ENCODE assay signal across 10 cellular contexts in genomic region chr9:22237497-22238363, GRCh38.
DNase-seq lines count a peak whose midpoint lies in the region; ATAC-seq and TF ChIP-seq lines count a peak whose summit lies in the region.
"Had no signal": no experiment of that assay in that cellular context is flagged by ENCODE, and none has a peak within 500 bp of the region (broad histone marks: within the 10 kb centered on the region; RNA-seq: fewer than 3 reads in every experiment).

No MANE protein-coding gene starts in this region.

- CTCF ChIA-PET in naive thymus-derived CD4-positive, alpha-beta T cell (lab: Charles Lee) = interaction anchor here (0.9 kb wide), 1 partner anchor 12 kb away, joined by 3 read pairs; no protein-coding TSS in a partner anchor

- peaks cover 31% of the 10 kb centered on the region for H3K4me1 ChIP-seq in skeletal muscle satellite cell (ENCODE audit: control insufficient read depth, insufficient read depth, low read length)
- H3K4me1 ChIP-seq in naive thymus-derived CD4-positive, alpha-beta T cell (ENCODE audit: control insufficient read depth in 2 of 2, insufficient read depth in 2 of 2, low read length in 2 of 2) = no peaks in the 10 kb centered on the region

- no peak overlapping the region for H3K27ac ChIP-seq in naive thymus-derived CD4-positive, alpha-beta T cell (ENCODE audit: low read depth, low read length)

- POLR2A ChIA-PET in naive thymus-derived CD4-positive, alpha-beta T cell (lab: Charles Lee) = no interaction called here

- peak; percentile 69 for DNase-seq in HFF-Myc (ENCODE audit: extremely low read depth, low read depth)
- DNase-seq in RPMI7951 (ENCODE audit: low read depth) = peak; percentile 87
- DNase-seq in fibroblast of peridontal ligament (ENCODE audit: extremely low read depth) = peak; percentile 81
- DNase-seq in naive thymus-derived CD4-positive, alpha-beta T cell = no peak
- no peak for DNase-seq in medulla oblongata (ENCODE audit: extremely low spot score)
- DNase-seq: activated T-cell treated with anti-CD3 and anti-CD28 coated beads, Interleukin-2, amount 50 U/mL, for 48 hours; naive B cell; NCI-H1694 treated with DMSO at 0.1 percent for 48 hours had no signal

- no peaks in the 10 kb centered on the region for H3K27me3 ChIP-seq in skeletal muscle satellite cell (ENCODE audit: control insufficient read depth, insufficient read depth, low read length)
- H3K27me3 ChIP-seq in naive thymus-derived CD4-positive, alpha-beta T cell (ENCODE audit: control insufficient read depth in 2 of 2, insufficient read depth in 2 of 2, low read length in 2 of 2) = no peaks in the 10 kb centered on the region

- H3K27me3 Mint-ChIP-seq in naive thymus-derived CD4-positive, alpha-beta T cell = peaks cover 0 to 59% (median 5%) of the 10 kb centered on the region in 5 donors

- H3K4me3 Mint-ChIP-seq in naive thymus-derived CD4-positive, alpha-beta T cell = no peak overlapping the region

- TF ChIP-seq CTCF in HFF-Myc (IDR thresholded peaks at IDR 0.05; ENCODE audit: low read depth, low read length, missing control alignments) = no peak

- intact Hi-C loops in naive thymus-derived CD4-positive, alpha-beta T cell (cut with micrococcal nuclease) = loop anchor here (1.0 to 10.0 kb wide), 4 partner anchors 60 to 423 kb away; partner anchors contain the start of genes CDKN2A (in 1 of the 2) and CDKN2B-AS1 (in 1 of the 2)

- H3K9me3 ChIP-seq in skeletal muscle satellite cell (replicated peaks; ENCODE audit: low read length) = no peaks in the 10 kb centered on the region
- no peaks in the 10 kb centered on the region for H3K9me3 ChIP-seq in naive thymus-derived CD4-positive, alpha-beta T cell (ENCODE audit: control insufficient read depth in 2 of 3, low read length in 3 of 3)

- H3K27ac Mint-ChIP-seq in naive thymus-derived CD4-positive, alpha-beta T cell = peak overlapping the region in 1 of 9 donors; percentile 65

- H3K36me3 Mint-ChIP-seq in naive thymus-derived CD4-positive, alpha-beta T cell = no peaks in the 10 kb centered on the region

- peaks cover 0 to 35% (median 21%) of the 10 kb centered on the region in 7 donors for H3K4me1 Mint-ChIP-seq in naive thymus-derived CD4-positive, alpha-beta T cell

- H3K36me3 ChIP-seq in skeletal muscle satellite cell (ENCODE audit: insufficient read depth, low read length) = no peaks in the 10 kb centered on the region
- no peaks in the 10 kb centered on the region for H3K36me3 ChIP-seq in naive thymus-derived CD4-positive, alpha-beta T cell (ENCODE audit: control insufficient read depth in 2 of 3, insufficient read depth in 3 of 3, low read length in 3 of 3)

- peak overlapping the region; percentile 63 for H3K9ac ChIP-seq in skeletal muscle satellite cell (ENCODE audit: low read depth, low read length)

- peaks cover 0 to 3% (median 0%) of the 10 kb centered on the region in 11 donors for H3K9me3 Mint-ChIP-seq in naive thymus-derived CD4-positive, alpha-beta T cell

- ATAC-seq in naive thymus-derived CD4-positive, alpha-beta T cell = no peak
- no peak for ATAC-seq in HG03175 (IDR thresholded peaks at IDR 0.05; ENCODE audit: unreplicated experiment)

- H3K4me2 ChIP-seq in skeletal muscle satellite cell (ENCODE audit: low read length) = peak overlapping the region; percentile 56

- H3K4me3 ChIP-seq in HFF-Myc (replicated peaks; ENCODE audit: low read depth, low read length) = no peak overlapping the region
- peak overlapping the region; percentile 3 for H3K4me3 ChIP-seq in skeletal muscle satellite cell (ENCODE audit: low read length)
- no peak overlapping the region for H3K4me3 ChIP-seq in naive thymus-derived CD4-positive, alpha-beta T cell (ENCODE audit: low read length)

Comparison
In these comparisons a context has a peak if more than half of its experiments do, and no peak if none do; other contexts are left out.
1. DNase-seq: peak in HFF-Myc (single experiment), RPMI7951 (single experiment) and fibroblast of peridontal ligament (single experiment); none in naive thymus-derived CD4-positive, alpha-beta T cell (0 of 9) and medulla oblongata (single experiment).